In genomic region chr12:100859063-100859627, GRCh38 we compare ENCODE assay signal across 25 cellular contexts.
"Had no signal": no experiment of that assay in that cellular context is flagged by ENCODE, and none has a peak within 500 bp of the region (broad histone marks: within the 10 kb centered on the region; RNA-seq: fewer than 3 reads in every experiment).

No MANE protein-coding gene starts in this region.

- H3K27ac ChIP-seq: brain microvascular endothelial cell, colonic mucosa, gastroesophageal sphincter, heart left ventricle, neutrophil, parathyroid adenoma, right lobe of liver, spleen, suprapubic skin, transverse colon had no signal

- H3K9ac ChIP-seq: parathyroid adenoma had no signal

- H3K4me1 Mint-ChIP-seq: activated CD4-positive, alpha-beta T cell treated with anti-CD3 and anti-CD28 coated beads, Interleukin-2, amount 10 ng/mL, durations not matched to agents 24 days and 14 days; activated T-helper 17 cell treated with anti-CD3 and anti-CD28 coated beads, Interleukin-2, amount 50 U/mL, for 72 hours; central memory CD8-positive, alpha-beta T cell; memory B cell; naive thymus-derived CD8-positive, alpha-beta T cell; T-cell had no signal

- H3K36me3 Mint-ChIP-seq: memory B cell; naive thymus-derived CD8-positive, alpha-beta T cell; T-cell had no signal

- H3K9me3 Mint-ChIP-seq: activated CD4-positive, alpha-beta T cell treated with anti-CD3 and anti-CD28 coated beads, Interleukin-2, amount 10 ng/mL, durations not matched to agents 24 days and 14 days; activated CD8-positive, alpha-beta T cell treated with anti-CD3 and anti-CD28 coated beads for 36 hours; endodermal cell; memory B cell had no signal

- H3K79me2 ChIP-seq: parathyroid adenoma had no signal

- DNase-seq: activated CD4-positive, alpha-beta T cell treated with anti-CD3 and anti-CD28 coated beads, Interleukin-2, amount 10 ng/mL, durations not matched to agents 24 days and 14 days; activated CD4-positive, CD25-positive, alpha-beta regulatory T cell; activated CD8-positive, alpha-beta T cell treated with anti-CD3 and anti-CD28 coated beads for 36 hours; activated naive CD4-positive, alpha-beta T cell treated with Interleukin-2 at 50 U/mL for 16 hours; activated T-cell treated with anti-CD3 and anti-CD28 coated beads, Interleukin-2, amount 50 U/mL, for 1 hour; brain microvascular endothelial cell; colonic mucosa; endodermal cell; erythroblast; heart left ventricle; kidney glomerular epithelial cell; mucosa of descending colon; naive thymus-derived CD8-positive, alpha-beta T cell; right lobe of liver; spleen; stimulated activated naive CD8-positive, alpha-beta T cell treated with anti-CD3 and anti-CD28 coated beads, Interleukin-15, Interleukin-2, amounts not matched to agents 100 U/mL and 50 U/mL, for 24 hours; T-cell; transverse colon had no signal

- H3K27me3 ChIP-seq: brain microvascular endothelial cell, colonic mucosa, heart left ventricle, neutrophil, right lobe of liver, suprapubic skin, transverse colon had no signal

- H3K9me3 ChIP-seq: colonic mucosa, gastroesophageal sphincter, heart left ventricle, mucosa of descending colon, neutrophil, right lobe of liver, suprapubic skin, transverse colon had no signal

- H3K27ac Mint-ChIP-seq: activated CD4-positive, alpha-beta T cell treated with anti-CD3 and anti-CD28 coated beads, Interleukin-2, amount 10 ng/mL, durations not matched to agents 24 days and 14 days; activated CD8-positive, alpha-beta T cell treated with anti-CD3 and anti-CD28 coated beads for 36 hours; activated T-helper 17 cell treated with anti-CD3 and anti-CD28 coated beads, Interleukin-2, amount 50 U/mL, for 72 hours; endodermal cell; memory B cell; naive thymus-derived CD8-positive, alpha-beta T cell; T-cell had no signal

- H3K4me3 Mint-ChIP-seq: activated CD4-positive, alpha-beta T cell treated with anti-CD3 and anti-CD28 coated beads, Interleukin-2, amount 10 ng/mL, durations not matched to agents 24 days and 14 days; activated CD8-positive, alpha-beta T cell treated with anti-CD3 and anti-CD28 coated beads for 36 hours; activated T-helper 17 cell treated with anti-CD3 and anti-CD28 coated beads, Interleukin-2, amount 50 U/mL, for 72 hours; central memory CD8-positive, alpha-beta T cell; endodermal cell; memory B cell; naive thymus-derived CD8-positive, alpha-beta T cell; T-cell had no signal

- H3K4me3 ChIP-seq: colonic mucosa, gastroesophageal sphincter, heart left ventricle, mucosa of descending colon, right lobe of liver, spleen, suprapubic skin, transverse colon had no signal

- H2AFZ ChIP-seq: parathyroid adenoma had no signal

- ATAC-seq: activated CD8-positive, alpha-beta T cell treated with anti-CD3 and anti-CD28 coated beads for 36 hours; activated T-helper 17 cell treated with anti-CD3 and anti-CD28 coated beads, Interleukin-2, amount 50 U/mL, for 72 hours; gastroesophageal sphincter; heart left ventricle; mucosa of descending colon; naive thymus-derived CD8-positive, alpha-beta T cell; right lobe of liver; stimulated activated naive CD8-positive, alpha-beta T cell treated with anti-CD3 and anti-CD28 coated beads, Interleukin-15, Interleukin-2, amounts not matched to agents 100 U/mL and 50 U/mL, for 24 hours; T-cell had no signal

- H3K4me1 ChIP-seq: colonic mucosa, gastroesophageal sphincter, heart left ventricle, parathyroid adenoma, right lobe of liver, spleen, suprapubic skin, transverse colon had no signal

- H3K27me3 Mint-ChIP-seq: activated CD4-positive, alpha-beta T cell treated with anti-CD3 and anti-CD28 coated beads, Interleukin-2, amount 10 ng/mL, durations not matched to agents 24 days and 14 days; activated CD8-positive, alpha-beta T cell treated with anti-CD3 and anti-CD28 coated beads for 36 hours; activated T-helper 17 cell treated with anti-CD3 and anti-CD28 coated beads, Interleukin-2, amount 50 U/mL, for 72 hours; central memory CD8-positive, alpha-beta T cell had no signal

- H3K36me3 ChIP-seq: brain microvascular endothelial cell, colonic mucosa, gastroesophageal sphincter, heart left ventricle, neutrophil, right lobe of liver, spleen, suprapubic skin, transverse colon had no signal
